ENCODE assay signal across 13 cellular contexts in the genomic region with DNA sequence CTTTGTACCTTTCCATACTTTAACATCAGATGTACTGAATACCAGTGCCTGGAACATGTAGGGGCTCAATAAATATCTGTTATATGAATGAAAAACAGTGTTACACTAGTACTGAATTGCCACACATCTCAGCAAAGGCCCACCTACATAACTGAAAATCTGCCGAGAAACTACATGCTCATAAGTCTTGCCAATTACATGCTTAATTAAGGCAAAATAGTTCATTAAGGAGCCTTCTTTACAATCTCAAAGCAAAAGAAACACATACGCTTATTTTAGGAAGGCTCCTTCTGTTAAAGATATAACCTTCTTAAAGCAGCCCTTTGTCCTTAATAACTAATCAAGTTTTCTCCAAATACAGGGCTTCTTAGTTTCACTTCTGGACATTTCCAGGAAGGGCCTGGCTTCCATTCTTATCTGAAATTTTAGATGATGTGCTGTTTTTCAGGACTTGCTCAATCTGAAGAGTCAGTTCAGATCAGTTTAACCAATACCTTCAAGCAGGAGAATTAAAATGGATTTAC. TPM values are rescaled to one million over a fixed set of nuclear protein-coding genes. Genes with fewer than 3 reads are reported as not detected.
DNase-seq lines count a peak whose midpoint lies in the region; FAIRE-seq and TF ChIP-seq lines count a peak whose summit lies in the region.
"Had no signal": no experiment of that assay in that cellular context is flagged by ENCODE, and none has a peak within 500 bp of the region (broad histone marks: within the 10 kb centered on the region; RNA-seq: fewer than 3 reads in every experiment).

No MANE protein-coding gene starts in this region.

- H3K4me3 ChIP-seq in kidney (ENCODE audit: low read length in 2 of 2) (peak overlapping the region; percentile 52 to 59), skeletal muscle tissue (ENCODE audit: low read length in 3 of 3) (peak overlapping the region in 1 of 3 donors; percentile 8)
- H3K4me3 ChIP-seq in effector memory CD4-positive, alpha-beta T cell (ENCODE audit: insufficient read depth, low read depth, low read length, poor library complexity, severe bottlenecking) = no peak overlapping the region

- no peaks in the 10 kb centered on the region for H3K4me1 ChIP-seq in kidney (ENCODE audit: control insufficient read depth in 1 of 2, insufficient read depth in 1 of 2, low read depth in 1 of 2, low read length in 2 of 2)
- H3K4me1 ChIP-seq in skeletal muscle tissue (ENCODE audit: control insufficient read depth in 3 of 3, insufficient read depth in 3 of 3, low read length in 3 of 3) = peaks cover 0 to 3% (median 0%) of the 10 kb centered on the region in 3 donors
- H3K4me1 ChIP-seq in effector memory CD4-positive, alpha-beta T cell (ENCODE audit: control insufficient read depth, insufficient read depth, low read length, poor library complexity, severe bottlenecking) = no peaks in the 10 kb centered on the region
- H3K4me1 ChIP-seq: BE2C had no signal

- H3K27ac Mint-ChIP-seq in brain (peak overlapping the region in 4 of 5 experiments; percentile 8 to 89 (median 70)), endothelial cell (ENCODE audit: unreplicated experiment) (no peak overlapping the region)
- H3K27ac Mint-ChIP-seq in activated CD4-positive, alpha-beta T cell treated with anti-CD3 and anti-CD28 coated beads, Interleukin-2, amount 10 ng/mL, durations not matched to agents 24 days and 14 days = no peak overlapping the region
- H3K27ac Mint-ChIP-seq: activated B cell treated with CpG ODN at 0.5 μM for 24 hours had no signal

- H3K27me3 Mint-ChIP-seq in brain = no peaks in the 10 kb centered on the region
- no peaks in the 10 kb centered on the region for H3K27me3 Mint-ChIP-seq in activated CD4-positive, alpha-beta T cell treated with anti-CD3 and anti-CD28 coated beads, Interleukin-2, amount 10 ng/mL, durations not matched to agents 24 days and 14 days
- H3K27me3 Mint-ChIP-seq in endothelial cell (ENCODE audit: unreplicated experiment) = no peaks in the 10 kb centered on the region
- H3K27me3 Mint-ChIP-seq: activated B cell treated with CpG ODN at 0.5 μM for 24 hours had no signal

- DNase-seq in GM03348 (ENCODE audit: low spot score) (peak; percentile 19), kidney (no peak), endothelial cell (ENCODE audit: low spot score) (no peak), T-helper 9 cell (no peak)
- no peak for DNase-seq in activated CD4-positive, alpha-beta T cell treated with anti-CD3 and anti-CD28 coated beads, Interleukin-2, amount 10 ng/mL, durations not matched to agents 24 days and 14 days
- no peak for DNase-seq in effector memory CD4-positive, alpha-beta T cell
- DNase-seq: activated B cell treated with CpG ODN at 0.5 μM for 24 hours; activated naive CD4-positive, alpha-beta T cell; BE2C; NCI-H1694 had no signal

- H3K36me3 Mint-ChIP-seq in brain (peaks cover 4% of the 10 kb centered on the region), endothelial cell (ENCODE audit: low read depth, unreplicated experiment) (no peaks in the 10 kb centered on the region)
- H3K36me3 Mint-ChIP-seq in activated CD4-positive, alpha-beta T cell treated with anti-CD3 and anti-CD28 coated beads, Interleukin-2, amount 10 ng/mL, durations not matched to agents 24 days and 14 days (ENCODE audit: low read depth) = no peaks in the 10 kb centered on the region

- H3K9ac ChIP-seq in kidney (ENCODE audit: low read length in 2 of 2) (peak overlapping the region; percentile 41 to 63), skeletal muscle tissue (ENCODE audit: low read depth in 1 of 3, low read length in 3 of 3) (peak overlapping the region; percentile 18 to 57 (median 33))

- H3K27ac ChIP-seq in kidney (ENCODE audit: low read depth in 2 of 2, low read length in 2 of 2) (peak overlapping the region; percentile 66 to 95), skeletal muscle tissue (ENCODE audit: low read depth, low read length) (peak overlapping the region; percentile 70)
- no peak overlapping the region for H3K27ac ChIP-seq in effector memory CD4-positive, alpha-beta T cell (ENCODE audit: insufficient read depth, low read length, poor library complexity, severe bottlenecking)

- H3K4me3 Mint-ChIP-seq in brain (peak overlapping the region in 3 of 5 experiments; percentile 50 to 70 (median 60)), endothelial cell (ENCODE audit: unreplicated experiment) (no peak overlapping the region)
- H3K4me3 Mint-ChIP-seq in activated CD4-positive, alpha-beta T cell treated with anti-CD3 and anti-CD28 coated beads, Interleukin-2, amount 10 ng/mL, durations not matched to agents 24 days and 14 days = no peak overlapping the region
- H3K4me3 Mint-ChIP-seq: activated B cell treated with CpG ODN at 0.5 μM for 24 hours had no signal

- H3K9me3 ChIP-seq in kidney (ENCODE audit: control insufficient read depth in 1 of 2, low read length in 2 of 2) (no peaks in the 10 kb centered on the region), skeletal muscle tissue (ENCODE audit: control insufficient read depth in 3 of 3, low read length in 3 of 3) (no peaks in the 10 kb centered on the region)
- H3K9me3 ChIP-seq in effector memory CD4-positive, alpha-beta T cell (ENCODE audit: control insufficient read depth, low read length) = no peaks in the 10 kb centered on the region
- H3K9me3 ChIP-seq: BE2C had no signal

- TF ChIP-seq CTCF in brain (conservative IDR thresholded peaks at IDR 0.05) (no peak), kidney (IDR thresholded peaks at IDR 0.05; ENCODE audit: borderline replicate concordance, extremely low read depth, insufficient read depth) (no peak), endothelial cell (IDR thresholded peaks at IDR 0.05; ENCODE audit: unreplicated experiment) (no peak)

- FAIRE-seq in kidney (lab: Jason Lieb, UNC) = no peak
- FAIRE-seq: endometrium had no signal

- peaks cover 11% of the 10 kb centered on the region for H3K4me1 Mint-ChIP-seq in brain
- H3K4me1 Mint-ChIP-seq in activated CD4-positive, alpha-beta T cell treated with anti-CD3 and anti-CD28 coated beads, Interleukin-2, amount 10 ng/mL, durations not matched to agents 24 days and 14 days = peaks cover 7% of the 10 kb centered on the region
- peaks cover 13% of the 10 kb centered on the region for H3K4me1 Mint-ChIP-seq in endothelial cell (ENCODE audit: unreplicated experiment)
- H3K4me1 Mint-ChIP-seq: activated B cell treated with CpG ODN at 0.5 μM for 24 hours had no signal

- intact Hi-C loops in kidney (cut with DNase I) = no loop called here
- intact Hi-C loops in activated CD4-positive, alpha-beta T cell treated with anti-CD3 and anti-CD28 coated beads, Interleukin-2, amount 10 ng/mL, durations not matched to agents 24 days and 14 days (cut with micrococcal nuclease) = no loop called here

- H3K36me3 ChIP-seq in kidney (ENCODE audit: control insufficient read depth in 1 of 2, insufficient read depth in 2 of 2, low read length in 2 of 2) (no peaks in the 10 kb centered on the region), skeletal muscle tissue (ENCODE audit: control insufficient read depth in 3 of 3, insufficient read depth in 3 of 3, low read length in 3 of 3) (no peaks in the 10 kb centered on the region)
- no peaks in the 10 kb centered on the region for H3K36me3 ChIP-seq in effector memory CD4-positive, alpha-beta T cell (ENCODE audit: control insufficient read depth, insufficient read depth, low read length)
- H3K36me3 ChIP-seq: BE2C had no signal

- H3K27me3 ChIP-seq in skeletal muscle tissue (ENCODE audit: control insufficient read depth in 3 of 3, insufficient read depth in 3 of 3, low read length in 3 of 3) = no peaks in the 10 kb centered on the region
- H3K27me3 ChIP-seq in effector memory CD4-positive, alpha-beta T cell (replicated peaks; ENCODE audit: control insufficient read depth, insufficient read depth, low read length, poor library complexity, severe bottlenecking) = no peaks in the 10 kb centered on the region
- H3K27me3 ChIP-seq: BE2C had no signal

- H3K9me3 Mint-ChIP-seq in brain (no peaks in the 10 kb centered on the region), endothelial cell (ENCODE audit: unreplicated experiment) (no peaks in the 10 kb centered on the region)
- no peaks in the 10 kb centered on the region for H3K9me3 Mint-ChIP-seq in activated CD4-positive, alpha-beta T cell treated with anti-CD3 and anti-CD28 coated beads, Interleukin-2, amount 10 ng/mL, durations not matched to agents 24 days and 14 days
- H3K9me3 Mint-ChIP-seq: activated B cell treated with CpG ODN at 0.5 μM for 24 hours had no signal

RNA-seq across cellular contexts. Expression of a gene that starts 11.5 kb away (rescaled TPM):
- polyA plus RNA-seq in brain (ENCODE audit: insufficient read depth, low read depth, low replicate concordance) = 12.5 TPM
- total RNA-seq in kidney = 76.1 TPM
- 43.1 TPM for polyA plus RNA-seq in kidney (ENCODE audit: insufficient read depth, low read depth, low replicate concordance)
- total RNA-seq in skeletal muscle tissue = 54.3 TPM
- 94.6 and 98.2 TPM in 2 replicates for total RNA-seq in activated CD4-positive, alpha-beta T cell treated with anti-CD3 and anti-CD28 coated beads, Interleukin-2, amount 10 ng/mL, durations not matched to agents 24 days and 14 days
- total RNA-seq in endothelial cell (ENCODE audit: unreplicated experiment) = 14.3 TPM

Comparison
In these comparisons a context has a peak if more than half of its experiments do, and no peak if none do; other contexts are left out.
1. H3K27ac Mint-ChIP-seq: peak in brain (4 of 5); none in activated CD4-positive, alpha-beta T cell treated with anti-CD3 and anti-CD28 coated beads, Interleukin-2, amount 10 ng/mL, durations not matched to agents 24 days and 14 days (single experiment) and endothelial cell (single experiment).
2. H3K4me3 Mint-ChIP-seq: peak in brain (3 of 5); none in activated CD4-positive, alpha-beta T cell treated with anti-CD3 and anti-CD28 coated beads, Interleukin-2, amount 10 ng/mL, durations not matched to agents 24 days and 14 days (single experiment) and endothelial cell (single experiment).